ENCODE assay signal across 8 cellular contexts in the genomic region with DNA sequence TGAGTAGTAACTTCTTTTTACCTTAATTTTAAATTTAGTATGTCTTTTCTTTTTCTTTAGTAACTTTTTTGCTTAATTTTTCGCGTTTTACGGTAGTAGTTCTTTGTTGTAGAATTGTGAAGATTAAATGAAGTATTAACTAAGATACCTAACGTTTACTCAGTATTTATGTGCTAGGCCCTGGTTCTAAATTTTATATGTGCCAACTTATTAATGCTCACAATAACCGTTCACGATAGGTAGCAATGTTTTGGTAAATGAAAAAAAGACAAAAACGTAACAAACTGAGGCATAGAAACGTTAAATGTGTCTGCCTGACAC. TPM values are rescaled to one million over a fixed set of nuclear protein-coding genes. Genes with fewer than 3 reads are reported as not detected.
DNase-seq lines count a peak whose midpoint lies in the region; ATAC-seq and TF ChIP-seq lines count a peak whose summit lies in the region.

No MANE protein-coding gene starts in this region.

- TF ChIP-seq POLR2A in right lobe of liver (IDR thresholded peaks at IDR 0.05), result no peak
- no peak for TF ChIP-seq POLR2A in tibial nerve (IDR thresholded peaks at IDR 0.05)

- H3K4me1 ChIP-seq in right lobe of liver, result peaks cover 0 to 14% (median 3%) of the 10 kb centered on the region in 4 donors
- peaks cover 0 to 38% (median 16%) of the 10 kb centered on the region in 4 donors for H3K4me1 ChIP-seq in tibial nerve

- no peak for TF ChIP-seq CTCF in astrocyte of the cerebellum (IDR thresholded peaks at IDR 0.05; ENCODE audit: low read depth, low read length, missing control alignments)
- no peak for TF ChIP-seq CTCF in right lobe of liver (IDR thresholded peaks at IDR 0.05)
- TF ChIP-seq CTCF in tibial nerve (IDR thresholded peaks at IDR 0.05), result no peak
- TF ChIP-seq CTCF in GM13976 (IDR thresholded peaks at IDR 0.05; ENCODE audit: borderline replicate concordance, control extremely low read depth, extremely low read depth, insufficient read depth, missing control alignments), result no peak

- H3K9me3 ChIP-seq in right lobe of liver (no peaks in the 10 kb centered on the region), tibial nerve (no peaks in the 10 kb centered on the region)

- in situ Hi-C loops in astrocyte of the cerebellum (cut with HindIII; ENCODE audit: low sequenced_read_pairs) (no loop called here), GM13976 (cut with MboI; ENCODE audit: low sequenced_read_pairs, unreplicated experiment) (no loop called here)

- intact Hi-C loops in right lobe of liver (cut with DNase I), result no loop called here

- no peak for TF ChIP-seq EP300 in tibial nerve (IDR thresholded peaks at IDR 0.05)

- no peaks in the 10 kb centered on the region for H3K9me3 Mint-ChIP-seq in activated T-cell treated with anti-CD3 and anti-CD28 coated beads, Interleukin-2, amount 50 U/mL, for 24 hours

- H3K27ac Mint-ChIP-seq in activated T-cell treated with anti-CD3 and anti-CD28 coated beads, Interleukin-2, amount 50 U/mL, for 24 hours, result peak overlapping the region; percentile 98

- H3K27me3 ChIP-seq in right lobe of liver (no peaks in the 10 kb centered on the region), tibial nerve (no peaks in the 10 kb centered on the region)

- 5% methylated on average over 8 of the region's 8 CpGs for WGBS in right lobe of liver (ENCODE audit: insufficient coverage, low coverage, low lambda C conversion rate, missing lambda C conversion rate)
- WGBS in tibial nerve, 2 donors, result 8 to 9% methylated on average over 8 of the region's 8 CpGs

- ATAC-seq in right lobe of liver, result no peak

- H3K36me3 ChIP-seq in right lobe of liver (peaks cover 0 to 34% (median 6%) of the 10 kb centered on the region in 4 donors), tibial nerve (peaks cover 0 to 30% (median 8%) of the 10 kb centered on the region in 3 donors)

- H3K4me3 Mint-ChIP-seq in activated T-cell treated with anti-CD3 and anti-CD28 coated beads, Interleukin-2, amount 50 U/mL, for 24 hours, result peak overlapping the region; percentile 98

- H3K4me3 ChIP-seq in astrocyte of the cerebellum (ENCODE audit: low read depth, low read length) (peak overlapping the region; percentile 90), right lobe of liver (peak overlapping the region; percentile 84 to 91 (median 90)), tibial nerve (peak overlapping the region; percentile 67 to 95 (median 84))

- peaks cover 2% of the 10 kb centered on the region for H3K27me3 Mint-ChIP-seq in activated T-cell treated with anti-CD3 and anti-CD28 coated beads, Interleukin-2, amount 50 U/mL, for 24 hours

- H3K27ac ChIP-seq in right lobe of liver, result peak overlapping the region in 2 of 3 donors; percentile 83 to 93
- peak overlapping the region in 2 of 4 donors; percentile 86 to 88 for H3K27ac ChIP-seq in tibial nerve

- DNase-seq in activated T-cell treated with anti-CD3 and anti-CD28 coated beads, Interleukin-2, amount 50 U/mL, for 24 hours, result no peak
- DNase-seq in activated T-cell treated with anti-CD3 and anti-CD28 coated beads for 4 hours (no peak), astrocyte of the cerebellum (ENCODE audit: low read depth) (no peak), right lobe of liver (no peak), tibial nerve (ENCODE audit: low spot score in 2 of 2) (no peak), GM13976 (ENCODE audit: low spot score) (no peak), DMS53 (lab: John Stamatoyannopoulos, UW) (no peak), AML-193 (lab: John Stamatoyannopoulos, UW) (no peak)

- H3K4me1 Mint-ChIP-seq in activated T-cell treated with anti-CD3 and anti-CD28 coated beads, Interleukin-2, amount 50 U/mL, for 24 hours (ENCODE audit: low read depth), result peaks cover 39% of the 10 kb centered on the region

- H3K36me3 Mint-ChIP-seq in activated T-cell treated with anti-CD3 and anti-CD28 coated beads, Interleukin-2, amount 50 U/mL, for 24 hours (ENCODE audit: low read depth), result peaks cover 61% of the 10 kb centered on the region

RNA-seq across cellular contexts. Expression of gene MRPS30, which starts 1.2 kb away (rescaled TPM):
- total RNA-seq in right lobe of liver (10 to 100 TPM; 23.5 to 71.2 (median 28.8) TPM), tibial nerve (10 to 100 TPM; 55.1 to 74.7 (median 64.2) TPM)
